ENCODE assay signal across 19 cellular contexts in the genomic region with DNA sequence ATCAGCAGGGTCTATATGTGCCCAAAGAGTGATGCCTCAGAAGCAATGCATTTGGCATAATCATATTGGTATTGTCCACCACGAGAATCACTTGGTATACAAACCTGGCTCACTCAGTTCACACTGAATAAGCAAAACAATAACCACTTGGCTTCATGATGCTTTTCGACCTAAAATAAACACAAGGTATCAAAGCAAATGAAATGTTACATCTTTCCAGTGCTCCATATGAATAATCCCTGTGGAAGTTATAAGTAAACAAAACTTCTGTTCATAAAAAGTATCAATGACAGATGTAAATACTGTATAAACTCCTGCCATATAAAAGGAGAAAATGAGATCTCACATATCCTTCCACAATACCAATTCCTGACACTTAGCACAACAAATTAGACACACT. TPM values are rescaled to one million over a fixed set of nuclear protein-coding genes. Genes with fewer than 3 reads are reported as not detected.
DNase-seq lines count a peak whose midpoint lies in the region; ATAC-seq and TF ChIP-seq lines count a peak whose summit lies in the region.
"Had no signal": no experiment of that assay in that cellular context is flagged by ENCODE, and none has a peak within 500 bp of the region (broad histone marks: within the 10 kb centered on the region; RNA-seq: fewer than 3 reads in every experiment).

No MANE protein-coding gene starts in this region.

- H3K9me3 Mint-ChIP-seq in activated naive CD4-positive, alpha-beta T cell treated with anti-CD3 and anti-CD28 coated beads for 36 hours, result no peaks in the 10 kb centered on the region
- H3K9me3 Mint-ChIP-seq in IgD-negative memory B cell, result no peaks in the 10 kb centered on the region
- peaks cover 4% of the 10 kb centered on the region for H3K9me3 Mint-ChIP-seq in activated naive CD8-positive, alpha-beta T cell treated with anti-CD3 and anti-CD28 coated beads, Interleukin-2, amount 50 U/mL, for 24 hours
- H3K9me3 Mint-ChIP-seq in naive thymus-derived CD8-positive, alpha-beta T cell, result no peaks in the 10 kb centered on the region
- H3K9me3 Mint-ChIP-seq: dendritic cell treated with granulocyte-macrophage colony-stimulating factor and Interleukin-4, amounts not matched to agents 40 ng/mL and 50 ng/mL, for 4 days had no signal

- H2AFZ ChIP-seq in osteoblast (ENCODE audit: low read length), result peak overlapping the region; percentile 71

- DNase-seq in activated naive CD4-positive, alpha-beta T cell treated with anti-CD3 and anti-CD28 coated beads for 36 hours, result no peak
- DNase-seq in activated naive CD4-positive, alpha-beta T cell treated with Interleukin-2 at 50 U/mL for 16 hours, result no peak
- no peak for DNase-seq in activated naive CD8-positive, alpha-beta T cell treated with anti-CD3 and anti-CD28 coated beads, Interleukin-2, amount 50 U/mL, for 24 hours
- no peak for DNase-seq in osteoblast (ENCODE audit: insufficient read length, low spot score, missing footprints)
- DNase-seq in OCI-M2 (lab: John Stamatoyannopoulos, UW; ENCODE audit: unreplicated experiment), result no peak
- DNase-seq in NCI-H1092 (lab: John Stamatoyannopoulos, UW), result no peak
- no peak for DNase-seq in naive thymus-derived CD8-positive, alpha-beta T cell
- DNase-seq: activated CD4-positive, CD25-positive, alpha-beta regulatory T cell; GDM1; NCI-H146; NCI-H2227 treated with DMSO at 0.1 percent for 48 hours; NK-92 treated with Interleukin-12 subunit alpha and Interleukin-12 subunit beta, amount 100 ng/mL, for 24 hours; right lobe of liver; thyroid gland had no signal

- peak overlapping the region; percentile 47 for H3K4me3 Mint-ChIP-seq in activated naive CD4-positive, alpha-beta T cell treated with anti-CD3 and anti-CD28 coated beads for 36 hours
- H3K4me3 Mint-ChIP-seq in IgD-negative memory B cell, result no peak overlapping the region
- H3K4me3 Mint-ChIP-seq in activated naive CD8-positive, alpha-beta T cell treated with anti-CD3 and anti-CD28 coated beads, Interleukin-2, amount 50 U/mL, for 24 hours, result peak overlapping the region; percentile 67
- H3K4me3 Mint-ChIP-seq in naive thymus-derived CD8-positive, alpha-beta T cell, result peak overlapping the region in 1 of 10 donors; percentile 42
- H3K4me3 Mint-ChIP-seq: dendritic cell treated with granulocyte-macrophage colony-stimulating factor and Interleukin-4, amounts not matched to agents 40 ng/mL and 50 ng/mL, for 4 days had no signal

- H3K36me3 ChIP-seq in osteoblast (ENCODE audit: insufficient read depth, low read length), result no peaks in the 10 kb centered on the region
- H3K36me3 ChIP-seq: right lobe of liver, thyroid gland had no signal

- peaks cover 48% of the 10 kb centered on the region for H3K4me1 Mint-ChIP-seq in activated naive CD4-positive, alpha-beta T cell treated with anti-CD3 and anti-CD28 coated beads for 36 hours (ENCODE audit: low read depth)
- H3K4me1 Mint-ChIP-seq in IgD-negative memory B cell, result peaks cover 8 to 14% (median 13%) of the 10 kb centered on the region in 3 donors
- H3K4me1 Mint-ChIP-seq in activated naive CD8-positive, alpha-beta T cell treated with anti-CD3 and anti-CD28 coated beads, Interleukin-2, amount 50 U/mL, for 24 hours, result peaks cover 64% of the 10 kb centered on the region
- peaks cover 7 to 35% (median 14%) of the 10 kb centered on the region in 4 donors for H3K4me1 Mint-ChIP-seq in naive thymus-derived CD8-positive, alpha-beta T cell

- TF ChIP-seq CTCF in osteoblast (IDR thresholded peaks at IDR 0.05; ENCODE audit: extremely low read depth, low read depth, low read length), result no peak

- H3K27me3 Mint-ChIP-seq in activated naive CD4-positive, alpha-beta T cell treated with anti-CD3 and anti-CD28 coated beads for 36 hours (ENCODE audit: low read depth), result no peaks in the 10 kb centered on the region
- no peaks in the 10 kb centered on the region for H3K27me3 Mint-ChIP-seq in IgD-negative memory B cell
- H3K27me3 Mint-ChIP-seq in activated naive CD8-positive, alpha-beta T cell treated with anti-CD3 and anti-CD28 coated beads, Interleukin-2, amount 50 U/mL, for 24 hours, result peaks cover 4% of the 10 kb centered on the region
- H3K27me3 Mint-ChIP-seq in naive thymus-derived CD8-positive, alpha-beta T cell, result peaks cover 9 to 42% (median 12%) of the 10 kb centered on the region in 5 donors

- H3K79me2 ChIP-seq in osteoblast (ENCODE audit: insufficient read depth, low read length), result peaks cover 5% of the 10 kb centered on the region

- H3K27ac ChIP-seq in osteoblast (ENCODE audit: low read depth, low read length), result peak overlapping the region; percentile 81
- H3K27ac ChIP-seq: right lobe of liver, thyroid gland had no signal

- H3K36me3 Mint-ChIP-seq in activated naive CD4-positive, alpha-beta T cell treated with anti-CD3 and anti-CD28 coated beads for 36 hours (ENCODE audit: low read depth), result peaks cover 2% of the 10 kb centered on the region
- no peaks in the 10 kb centered on the region for H3K36me3 Mint-ChIP-seq in IgD-negative memory B cell
- peaks cover 6% of the 10 kb centered on the region for H3K36me3 Mint-ChIP-seq in activated naive CD8-positive, alpha-beta T cell treated with anti-CD3 and anti-CD28 coated beads, Interleukin-2, amount 50 U/mL, for 24 hours (ENCODE audit: low read depth)
- peaks cover 0 to 7% (median 4%) of the 10 kb centered on the region in 3 donors for H3K36me3 Mint-ChIP-seq in naive thymus-derived CD8-positive, alpha-beta T cell

- peak overlapping the region; percentile 21 for H3K4me2 ChIP-seq in osteoblast (ENCODE audit: insufficient read depth, low read length)

- H3K27me3 ChIP-seq in osteoblast (ENCODE audit: insufficient read depth, low read length), result no peaks in the 10 kb centered on the region
- H3K27me3 ChIP-seq: right lobe of liver, thyroid gland had no signal

- peaks cover 29% of the 10 kb centered on the region for H3K4me1 ChIP-seq in osteoblast (ENCODE audit: insufficient read depth, low read length)
- H3K4me1 ChIP-seq: right lobe of liver, thyroid gland had no signal

- peak overlapping the region; percentile 95 for H3K27ac Mint-ChIP-seq in activated naive CD4-positive, alpha-beta T cell treated with anti-CD3 and anti-CD28 coated beads for 36 hours
- H3K27ac Mint-ChIP-seq in IgD-negative memory B cell, result peak overlapping the region in 2 of 3 donors; percentile 43 to 46
- H3K27ac Mint-ChIP-seq in activated naive CD8-positive, alpha-beta T cell treated with anti-CD3 and anti-CD28 coated beads, Interleukin-2, amount 50 U/mL, for 24 hours, result peak overlapping the region; percentile 95
- H3K27ac Mint-ChIP-seq in naive thymus-derived CD8-positive, alpha-beta T cell, result peak overlapping the region in 4 of 10 donors; percentile 17 to 81 (median 54)
- H3K27ac Mint-ChIP-seq: dendritic cell treated with granulocyte-macrophage colony-stimulating factor and Interleukin-4, amounts not matched to agents 40 ng/mL and 50 ng/mL, for 4 days had no signal

- no peak for ATAC-seq in activated naive CD8-positive, alpha-beta T cell treated with anti-CD3 and anti-CD28 coated beads, Interleukin-2, amount 50 U/mL, for 24 hours
- ATAC-seq in naive thymus-derived CD8-positive, alpha-beta T cell, result no peak
- ATAC-seq: right lobe of liver had no signal

- no peaks in the 10 kb centered on the region for H4K20me1 ChIP-seq in osteoblast (ENCODE audit: insufficient read depth, low read length)

- intact Hi-C loops in activated naive CD4-positive, alpha-beta T cell treated with anti-CD3 and anti-CD28 coated beads for 36 hours (cut with micrococcal nuclease), result loop anchor here (1.0 to 10.0 kb wide), 9 partner anchors 18 to 1087 kb away; a partner anchor contains a TSS

- POLR2A ChIA-PET in naive thymus-derived CD8-positive, alpha-beta T cell (lab: Charles Lee), result no interaction called here

- CTCF ChIA-PET in activated naive CD4-positive, alpha-beta T cell treated with anti-CD3 and anti-CD28 coated beads for 36 hours (lab: Charles Lee), result no interaction called here

- no peaks in the 10 kb centered on the region for H3K9me3 ChIP-seq in osteoblast (ENCODE audit: low read depth, low read length)
- H3K9me3 ChIP-seq: right lobe of liver, thyroid gland had no signal

- H3K4me3 ChIP-seq in osteoblast (ENCODE audit: insufficient read depth, low read length), result no peak overlapping the region
- H3K4me3 ChIP-seq: right lobe of liver, thyroid gland had no signal

RNA-seq across cellular contexts. Expression of a gene that starts 29.8 kb away (rescaled TPM):
- not detected for total RNA-seq in activated naive CD4-positive, alpha-beta T cell treated with anti-CD3 and anti-CD28 coated beads for 36 hours
- polyA plus RNA-seq in IgD-negative memory B cell, result not detected
- total RNA-seq in osteoblast, result not detected in 2 replicates
- total RNA-seq in naive thymus-derived CD8-positive, alpha-beta T cell, result not detected
- polyA plus RNA-seq in naive thymus-derived CD8-positive, alpha-beta T cell, result not detected
- total RNA-seq: esophagus mucosa; LHCN-M2; right lobe of liver; T-helper 2 cell treated with Interferon-gamma antibody and Interleukin-4, amounts not matched to agents 100 ng/mL and 5 ng/mL, for 36 hours; thyroid gland had no signal

Comparison
In these comparisons a context has a peak if more than half of its experiments do, and no peak if none do; other contexts are left out.
1. H3K4me3 Mint-ChIP-seq: peak in activated naive CD4-positive, alpha-beta T cell treated with anti-CD3 and anti-CD28 coated beads for 36 hours (single experiment) and activated naive CD8-positive, alpha-beta T cell treated with anti-CD3 and anti-CD28 coated beads, Interleukin-2, amount 50 U/mL, for 24 hours (single experiment); none in IgD-negative memory B cell (0 of 4).